ENCODE assay signal across 18 cellular contexts in the genomic region with DNA sequence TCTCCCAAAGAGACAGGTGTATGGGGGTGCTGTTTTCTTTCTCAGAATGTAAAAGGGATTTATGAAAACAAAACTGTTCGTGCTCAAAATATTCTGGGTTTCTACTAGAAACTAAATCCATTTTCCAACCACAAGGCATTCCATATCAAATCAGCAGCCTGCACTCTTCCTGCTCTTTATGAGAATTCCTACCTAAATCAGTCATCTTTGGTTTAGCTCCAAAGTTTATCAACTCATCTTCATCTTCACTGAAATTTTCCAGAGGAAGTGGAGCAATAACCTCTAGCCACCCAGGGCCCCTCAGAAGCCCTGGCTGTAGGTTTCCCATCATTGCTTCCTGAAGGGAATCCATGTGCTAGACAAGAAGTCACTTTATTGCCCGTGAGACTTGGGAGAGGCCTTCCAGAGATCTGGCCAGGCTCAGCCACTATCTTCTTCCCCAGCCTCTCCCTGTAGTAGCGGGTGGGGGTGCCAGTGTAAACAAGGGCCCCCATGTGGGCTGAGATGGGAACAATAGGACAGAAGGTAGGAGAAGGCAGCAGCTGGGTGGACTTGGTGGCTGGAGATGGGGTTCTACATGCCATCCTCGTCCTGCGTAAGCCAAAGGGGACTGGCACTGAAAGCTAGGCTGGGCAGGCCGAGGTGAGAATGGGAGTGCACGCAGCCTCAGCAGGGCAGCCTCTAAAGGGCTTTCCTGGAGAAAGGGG. TPM values are rescaled to one million over a fixed set of nuclear protein-coding genes. Genes with fewer than 3 reads are reported as not detected.
DNase-seq lines count a peak whose midpoint lies in the region; ATAC-seq, FAIRE-seq and TF ChIP-seq lines count a peak whose summit lies in the region.
"Had no signal": no experiment of that assay in that cellular context is flagged by ENCODE, and none has a peak within 500 bp of the region (broad histone marks: within the 10 kb centered on the region; RNA-seq: fewer than 3 reads in every experiment).

No MANE protein-coding gene starts in this region.

- H3K27ac Mint-ChIP-seq in CD4-positive, alpha-beta memory T cell, result peak overlapping the region; percentile 64 to 96 (median 85)
- no peak overlapping the region for H3K27ac Mint-ChIP-seq in Caco-2 (ENCODE audit: unreplicated experiment)
- H3K27ac Mint-ChIP-seq: activated CD4-positive, alpha-beta T cell treated with anti-CD3 and anti-CD28 coated beads, Interleukin-2, amount 10 ng/mL, durations not matched to agents 7 days and 5 days had no signal

- peaks cover 0 to 2% of the 10 kb centered on the region in 2 donors for H3K27me3 Mint-ChIP-seq in CD4-positive, alpha-beta memory T cell
- H3K27me3 Mint-ChIP-seq in Caco-2 (ENCODE audit: insufficient read depth, unreplicated experiment), result no peaks in the 10 kb centered on the region
- H3K27me3 Mint-ChIP-seq: activated CD4-positive, alpha-beta T cell treated with anti-CD3 and anti-CD28 coated beads, Interleukin-2, amount 10 ng/mL, durations not matched to agents 7 days and 5 days had no signal

- no TSS peak for BruUV-seq in Caco-2 (replicated peaks; lab: Mats Ljungman, UMichigan)

- no peak overlapping the region for H3K4me3 ChIP-seq in CD4-positive, alpha-beta memory T cell (ENCODE audit: low read length in 2 of 2)
- no peak overlapping the region for H3K4me3 ChIP-seq in esophagus squamous epithelium
- H3K4me3 ChIP-seq in sigmoid colon, result no peak overlapping the region
- H3K4me3 ChIP-seq in Caco-2 (ENCODE audit: low read depth, low read length), result no peak overlapping the region
- H3K4me3 ChIP-seq: colonic mucosa had no signal

- no peak for TF ChIP-seq CTCF in esophagus squamous epithelium (IDR thresholded peaks at IDR 0.05)
- no peak for TF ChIP-seq CTCF in sigmoid colon (IDR thresholded peaks at IDR 0.05)
- no peak for TF ChIP-seq CTCF in Caco-2 (IDR thresholded peaks at IDR 0.05; ENCODE audit: insufficient read depth in 1 of 2, low read depth in 1 of 2, low read length in 1 of 2, severe bottlenecking in 1 of 2, unreplicated experiment in 1 of 2)

- TF ChIP-seq POLR2A in esophagus squamous epithelium (IDR thresholded peaks at IDR 0.05) (no peak), sigmoid colon (IDR thresholded peaks at IDR 0.05) (no peak)

- 75 to 82% methylated on average over 6 of the region's 7 CpGs for WGBS in esophagus squamous epithelium, 2 donors
- 81 to 84% methylated on average over 7 of the region's 7 CpGs for WGBS in sigmoid colon, 2 donors

- no peak for DNase-seq in CD4-positive, alpha-beta memory T cell
- DNase-seq in HTR-8/SVneo (ENCODE audit: insufficient read length, low spot score) (peak; percentile 80), esophagus squamous epithelium (lab: John Stamatoyannopoulos, UW) (no peak), sigmoid colon (no peak), Caco-2 (no peak), NCI-H345 (lab: John Stamatoyannopoulos, UW) (no peak)
- DNase-seq: activated CD4-positive, alpha-beta T cell treated with anti-CD3 and anti-CD28 coated beads, Interleukin-2, amount 10 ng/mL, durations not matched to agents 7 days and 5 days; activated gamma-delta T cell treated with Interleukin-2 at 50 U/mL for 16 hours; colonic mucosa; NCI-H1930; stimulated activated naive CD8-positive, alpha-beta T cell treated with anti-CD3 and anti-CD28 coated beads, Interleukin-15, Interleukin-2, amounts not matched to agents 100 U/mL and 50 U/mL, for 24 hours had no signal

- H3K9me3 ChIP-seq in CD4-positive, alpha-beta memory T cell (ENCODE audit: control insufficient read depth in 1 of 2, low read length in 2 of 2), result no peaks in the 10 kb centered on the region
- no peaks in the 10 kb centered on the region for H3K9me3 ChIP-seq in esophagus squamous epithelium
- H3K9me3 ChIP-seq in sigmoid colon, result no peaks in the 10 kb centered on the region
- H3K9me3 ChIP-seq in Caco-2, result no peaks in the 10 kb centered on the region
- H3K9me3 ChIP-seq: colonic mucosa had no signal

- H3K4me1 Mint-ChIP-seq in CD4-positive, alpha-beta memory T cell, result peaks cover 41 to 75% (median 63%) of the 10 kb centered on the region in 4 donors
- H3K4me1 Mint-ChIP-seq in Caco-2 (ENCODE audit: low read depth, unreplicated experiment), result no peaks in the 10 kb centered on the region

- no peaks in the 10 kb centered on the region for H3K36me3 ChIP-seq in CD4-positive, alpha-beta memory T cell (ENCODE audit: insufficient read depth, low read length)
- peaks cover 0 to 11% (median 0%) of the 10 kb centered on the region in 3 donors for H3K36me3 ChIP-seq in esophagus squamous epithelium
- H3K36me3 ChIP-seq in sigmoid colon, result peaks cover 0 to 17% (median 0%) of the 10 kb centered on the region in 4 donors
- no peaks in the 10 kb centered on the region for H3K36me3 ChIP-seq in Caco-2 (ENCODE audit: control insufficient read depth, insufficient read depth, low read length)
- H3K36me3 ChIP-seq: colonic mucosa had no signal

- no peaks in the 10 kb centered on the region for H3K9me3 Mint-ChIP-seq in CD4-positive, alpha-beta memory T cell
- no peaks in the 10 kb centered on the region for H3K9me3 Mint-ChIP-seq in Caco-2 (ENCODE audit: unreplicated experiment)
- H3K9me3 Mint-ChIP-seq: activated CD4-positive, alpha-beta T cell treated with anti-CD3 and anti-CD28 coated beads, Interleukin-2, amount 10 ng/mL, durations not matched to agents 7 days and 5 days had no signal

- TF ChIP-seq EP300 in sigmoid colon (IDR thresholded peaks at IDR 0.05), result no peak

- ATAC-seq in GM18870 (IDR thresholded peaks at IDR 0.05; ENCODE audit: unreplicated experiment) (no peak), HG03159 (IDR thresholded peaks at IDR 0.05; ENCODE audit: unreplicated experiment) (no peak)
- ATAC-seq: left lobe of liver; stimulated activated naive CD8-positive, alpha-beta T cell treated with anti-CD3 and anti-CD28 coated beads, Interleukin-15, Interleukin-2, amounts not matched to agents 100 U/mL and 50 U/mL, for 24 hours had no signal

- CTCF ChIA-PET in CD4-positive, alpha-beta memory T cell (lab: Charles Lee; ENCODE audit: partially characterized antibody), result interaction anchor here (1.1 to 9.0 kb wide), 6 partner anchors 8 to 258 kb away, joined by 4 to 154 read pairs (median 17); no protein-coding TSS in a partner anchor
- CTCF ChIA-PET in Caco-2 (lab: Charles Lee), result no interaction called here

- POLR2A ChIA-PET in CD4-positive, alpha-beta memory T cell (lab: Charles Lee; ENCODE audit: partially characterized antibody), result interaction anchor here (2.4 kb wide), 1 partner anchor 122 kb away, joined by 13 read pairs; the partner anchor contains the start of gene ALDH3A2
- POLR2A ChIA-PET in Caco-2 (lab: Charles Lee), result no interaction called here

- H3K4me3 Mint-ChIP-seq in CD4-positive, alpha-beta memory T cell, result peak overlapping the region in 2 of 8 donors; percentile 35 to 61
- H3K4me3 Mint-ChIP-seq in Caco-2 (ENCODE audit: unreplicated experiment), result no peak overlapping the region
- H3K4me3 Mint-ChIP-seq: activated CD4-positive, alpha-beta T cell treated with anti-CD3 and anti-CD28 coated beads, Interleukin-2, amount 10 ng/mL, durations not matched to agents 7 days and 5 days had no signal

- intact Hi-C loops in CD4-positive, alpha-beta memory T cell (cut with micrococcal nuclease), result loop anchor here (5.0 kb wide), 2 partner anchors 42 to 123 kb away; partner anchors contain the start of gene ALDH3A2
- intact Hi-C loops in esophagus squamous epithelium (cut with DNase I), result loop anchor here (10.0 kb wide), 1 partner anchor 405 kb away; the partner anchor contains the start of gene B9D1
- intact Hi-C loops in sigmoid colon (cut with DNase I), result no loop called here
- intact Hi-C loops in Caco-2 (cut with micrococcal nuclease; ENCODE audit: unreplicated experiment), result loop anchor here (5.0 kb wide), 2 partner anchors 53 to 178 kb away; partner anchors contain the start of gene SLC47A2

- H3K27ac ChIP-seq in CD4-positive, alpha-beta memory T cell (ENCODE audit: low read depth, low read length), result no peak overlapping the region
- H3K27ac ChIP-seq in esophagus squamous epithelium, result peak overlapping the region in 3 of 4 donors; percentile 38 to 47 (median 47)
- peak overlapping the region in 3 of 4 donors; percentile 33 to 55 (median 38) for H3K27ac ChIP-seq in sigmoid colon
- H3K27ac ChIP-seq: colonic mucosa had no signal

- peaks cover under 1 to 2% of the 10 kb centered on the region in 2 donors for H3K36me3 Mint-ChIP-seq in CD4-positive, alpha-beta memory T cell
- H3K36me3 Mint-ChIP-seq in Caco-2 (ENCODE audit: insufficient read depth, unreplicated experiment), result no peaks in the 10 kb centered on the region

- no peaks in the 10 kb centered on the region for H3K27me3 ChIP-seq in CD4-positive, alpha-beta memory T cell (ENCODE audit: insufficient read depth, low read length)
- H3K27me3 ChIP-seq in esophagus squamous epithelium, result no peaks in the 10 kb centered on the region
- no peaks in the 10 kb centered on the region for H3K27me3 ChIP-seq in sigmoid colon
- no peaks in the 10 kb centered on the region for H3K27me3 ChIP-seq in Caco-2 (replicated peaks; ENCODE audit: control insufficient read depth, insufficient read depth, low read length)
- H3K27me3 ChIP-seq: colonic mucosa had no signal

- FAIRE-seq in HTR-8/SVneo (lab: Jason Lieb, UNC), result peak; percentile 57
- FAIRE-seq: GM12891, H1 had no signal

- H3K4me1 ChIP-seq in CD4-positive, alpha-beta memory T cell (ENCODE audit: insufficient read depth, low read length), result peaks cover 74% of the 10 kb centered on the region
- H3K4me1 ChIP-seq in esophagus squamous epithelium (peaks cover 0 to 20% (median 6%) of the 10 kb centered on the region in 3 donors), sigmoid colon (peaks cover 0 to 16% (median 12%) of the 10 kb centered on the region in 4 donors), Caco-2 (0 out of 2 replicates have a peak, but pooled peaks cover 7% of the 10 kb centered on the region)
- H3K4me1 ChIP-seq: colonic mucosa had no signal

RNA-seq across cellular contexts. Expression of gene ALDH3A1, which starts 22.0 kb away (rescaled TPM):
- total RNA-seq in CD4-positive, alpha-beta memory T cell, result not detected
- polyA plus RNA-seq in CD4-positive, alpha-beta memory T cell, result not detected
- 1,000 to 10,000 TPM in 1 of 4 donors, 100 to 1,000 TPM in 3; 480 to 2,454 (median 606) TPM for total RNA-seq in esophagus squamous epithelium
- total RNA-seq in sigmoid colon, result 1 to 10 TPM in 1 of 4 donors, under 1 TPM in 3; 0.16 to 1.1 (median 0.56) TPM
- polyA plus RNA-seq in sigmoid colon, result 1 to 10 TPM; 1.7 to 6.0 (median 3.0) TPM
- total RNA-seq in Caco-2 (2022), result 7.1 and 8.3 TPM in 2 replicates
- total RNA-seq: activated CD4-positive, alpha-beta T cell treated with anti-CD3 and anti-CD28 coated beads, Interleukin-2, amount 10 ng/mL, durations not matched to agents 7 days and 5 days; glomerular endothelial cell; T-helper 1 cell treated with Interleukin-12 subunit alpha and Interleukin-12 subunit beta and Interleukin-4 antibody, amounts not matched to agents 30 ng/mL and 1 ng/mL, for 36 hours had no signal

RNA-seq across cellular contexts. Expression of gene SLC47A2, which starts 53.7 kb away (rescaled TPM):
- total RNA-seq in CD4-positive, alpha-beta memory T cell, result not detected
- polyA plus RNA-seq in CD4-positive, alpha-beta memory T cell, result not detected
- 1 to 10 TPM in 1 of 4 donors, under 1 TPM in 2, not detected in 1; 0.56 to 2.2 (median 0.76) TPM for total RNA-seq in esophagus squamous epithelium
- not detected for total RNA-seq in sigmoid colon
- polyA plus RNA-seq in sigmoid colon, result under 1 TPM; 0.35 to 0.60 (median 0.46) TPM
- 0.16 and 0.20 TPM in 2 replicates for total RNA-seq in Caco-2 (2022)
- total RNA-seq: activated CD4-positive, alpha-beta T cell treated with anti-CD3 and anti-CD28 coated beads, Interleukin-2, amount 10 ng/mL, durations not matched to agents 7 days and 5 days; glomerular endothelial cell; H1; left lobe of liver; T-helper 1 cell treated with Interleukin-12 subunit alpha and Interleukin-12 subunit beta and Interleukin-4 antibody, amounts not matched to agents 30 ng/mL and 1 ng/mL, for 36 hours had no signal
- polyA plus RNA-seq: H1 had no signal

Comparison
In these comparisons a context has a peak if more than half of its experiments do, and no peak if none do; other contexts are left out.
1. RNA of gene ALDH3A1, which starts 22.0 kb away (total RNA-seq): 480 to 2,454 TPM in esophagus squamous epithelium; 7.1 to 8.3 TPM in Caco-2, 0.16 to 1.1 TPM in sigmoid colon and not detected in CD4-positive, alpha-beta memory T cell; every median in the first group is over 10 times any median in the second.